17 cellular contexts compared by ENCODE assay signal in the genomic region with DNA sequence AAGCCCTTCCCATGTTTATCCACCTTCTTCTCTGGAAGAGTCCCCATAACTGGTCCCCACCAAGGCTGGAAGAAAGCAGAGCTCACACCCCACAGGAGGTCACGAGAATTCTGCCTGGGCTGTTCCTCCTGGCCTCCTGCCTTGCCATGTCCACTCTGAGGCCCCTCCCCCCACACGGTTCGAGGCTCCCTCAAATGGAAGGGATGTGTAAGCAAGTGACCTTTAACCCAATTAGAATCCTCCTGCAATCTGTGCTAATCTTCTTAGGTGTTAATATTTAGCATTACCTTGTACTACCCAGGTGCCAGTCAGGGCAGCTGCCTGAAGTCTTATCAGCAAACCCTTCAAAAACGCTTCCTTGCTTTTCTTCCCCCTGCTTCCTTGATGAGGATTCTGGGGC.
"Had no signal": no experiment of that assay in that cellular context is flagged by ENCODE, and none has a peak within 500 bp of the region (broad histone marks: within the 10 kb centered on the region; RNA-seq: fewer than 3 reads in every experiment).

No MANE protein-coding gene starts in this region.

- DNase-seq: effector memory CD4-positive, alpha-beta T cell; foreskin melanocyte; head of caudate nucleus; hippocampal formation; islet precursor cell; mammary epithelial cell; mucosa of descending colon; naive thymus-derived CD8-positive, alpha-beta T cell; stimulated activated CD4-positive, alpha-beta T cell treated with anti-CD3 and anti-CD28 coated beads, Interleukin-2, amount 100 ng/mL, for 48 hours; stimulated activated naive CD4-positive, alpha-beta T cell treated with Interleukin-2 at 50 U/mL for 16 hours; thyroid gland; upper lobe of right lung had no signal

- H3K4me3 Mint-ChIP-seq: naive thymus-derived CD8-positive, alpha-beta T cell had no signal

- H3K36me3 Mint-ChIP-seq: naive thymus-derived CD8-positive, alpha-beta T cell had no signal

- H3K27me3 ChIP-seq: neutrophil, right atrium auricular region, suprapubic skin, thyroid gland, upper lobe of right lung had no signal

- ATAC-seq: left lobe of liver; mucosa of descending colon; naive thymus-derived CD8-positive, alpha-beta T cell; upper lobe of right lung had no signal

- H3K36me3 ChIP-seq: neutrophil, right atrium auricular region, suprapubic skin, thyroid gland, upper lobe of right lung had no signal

- H3K4me3 ChIP-seq: mucosa of descending colon, right atrium auricular region, smooth muscle cell, suprapubic skin, thyroid gland, upper lobe of right lung had no signal

- H3K9me3 ChIP-seq: mucosa of descending colon, neutrophil, right atrium auricular region, suprapubic skin, thyroid gland, upper lobe of right lung had no signal

- H3K4me1 Mint-ChIP-seq: naive thymus-derived CD8-positive, alpha-beta T cell had no signal

- H3K4me2 ChIP-seq: smooth muscle cell had no signal

- H3K27ac ChIP-seq: neutrophil, right atrium auricular region, suprapubic skin, thyroid gland, upper lobe of right lung had no signal

- H3K27ac Mint-ChIP-seq: naive thymus-derived CD8-positive, alpha-beta T cell had no signal

- H3K9me3 Mint-ChIP-seq: naive thymus-derived CD8-positive, alpha-beta T cell had no signal

- H3K4me1 ChIP-seq: right atrium auricular region, thyroid gland, upper lobe of right lung had no signal
